ENCODE assay signal across 36 cellular contexts in the genomic region with DNA sequence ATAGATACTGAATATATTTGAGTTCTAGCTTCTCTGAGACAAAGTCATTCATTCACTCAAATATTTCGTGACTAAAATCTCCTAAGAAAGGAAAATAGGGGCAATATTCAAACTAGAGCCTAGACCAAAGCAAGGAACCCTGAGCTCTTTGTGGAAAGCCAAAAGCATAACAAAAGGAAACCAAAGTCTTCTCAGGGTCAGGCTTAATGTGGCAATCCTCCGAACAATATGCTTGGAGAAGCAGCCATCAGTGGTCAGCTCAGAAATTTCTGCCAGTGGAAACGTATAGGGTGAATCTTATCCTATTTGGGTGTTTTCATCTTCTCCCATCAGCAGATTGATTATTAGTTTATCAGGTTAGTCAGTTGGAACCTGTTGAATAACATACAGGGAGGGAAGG.
"Had no signal": no experiment of that assay in that cellular context is flagged by ENCODE, and none has a peak within 500 bp of the region (broad histone marks: within the 10 kb centered on the region; RNA-seq: fewer than 3 reads in every experiment).

No MANE protein-coding gene starts in this region.

- DNase-seq: activated CD4-positive, alpha-beta memory T cell treated with anti-CD3 and anti-CD28 coated beads, Interleukin-2, amount 10 ng/mL, durations not matched to agents 7 days and 5 days; activated CD4-positive, alpha-beta T cell treated with anti-CD3 and anti-CD28 coated beads for 1 hour; activated CD4-positive, alpha-beta T cell treated with anti-CD3 and anti-CD28 coated beads for 36 hours; activated CD4-positive, alpha-beta T cell treated with anti-CD3 and anti-CD28 coated beads for 48 hours; activated CD4-positive, alpha-beta T cell treated with anti-CD3 and anti-CD28 coated beads, Interleukin-2, amount 10 ng/mL, durations not matched to agents 7 days and 5 days; activated CD4-positive, alpha-beta T cell treated with anti-CD3 and anti-CD28 coated beads, Interleukin-2, amount 50 U/mL, for 48 hours; activated CD4-positive, CD25-positive, alpha-beta regulatory T cell; activated CD8-positive, alpha-beta memory T cell treated with anti-CD3 and anti-CD28 coated beads for 24 hours; activated CD8-positive, alpha-beta memory T cell treated with anti-CD3 and anti-CD28 coated beads, Interleukin-2, amount 10 ng/mL, durations not matched to agents 7 days and 5 days; activated CD8-positive, alpha-beta memory T cell treated with anti-CD3 and anti-CD28 coated beads, Interleukin-2, amount 50 U/mL, for 48 hours; activated CD8-positive, alpha-beta T cell treated with anti-CD3 and anti-CD28 coated beads, Interleukin-2, amount 10 ng/mL, durations not matched to agents 7 days and 5 days; activated effector memory CD4-positive, alpha-beta T cell treated with Interleukin-2 at 50 U/mL for 16 hours; activated gamma-delta T cell; activated naive CD4-positive, alpha-beta T cell treated with anti-CD3 and anti-CD28 coated beads, Interleukin-2, amount 10 ng/mL, durations not matched to agents 7 days and 5 days; activated naive CD4-positive, alpha-beta T cell treated with Interleukin-2 at 50 U/mL for 16 hours; activated naive CD8-positive, alpha-beta T cell treated with anti-CD3 and anti-CD28 coated beads, Interleukin-2, amount 10 ng/mL, durations not matched to agents 7 days and 5 days; activated naive CD8-positive, alpha-beta T cell treated with anti-CD3 and anti-CD28 coated beads, Interleukin-2, amount 50 U/mL, for 24 hours; activated T-cell treated with anti-CD3 and anti-CD28 coated beads, Interleukin-2, amount 50 U/mL, for 24 hours; activated T-cell treated with anti-CD3 and anti-CD28 coated beads, Interleukin-2, amount 50 U/mL, for 48 hours; amygdala; anterior cingulate cortex; caudate nucleus; cerebellar nuclear complex; T-helper 2 cell; T-helper 9 cell had no signal

- H3K27ac Mint-ChIP-seq: activated CD4-positive, alpha-beta memory T cell treated with anti-CD3 and anti-CD28 coated beads, Interleukin-2, amount 10 ng/mL, durations not matched to agents 7 days and 5 days; activated CD4-positive, alpha-beta T cell treated with anti-CD3 and anti-CD28 coated beads for 36 hours; activated CD4-positive, alpha-beta T cell treated with anti-CD3 and anti-CD28 coated beads, Interleukin-2, amount 10 ng/mL, durations not matched to agents 7 days and 5 days; activated CD8-positive, alpha-beta memory T cell treated with anti-CD3 and anti-CD28 coated beads, Interleukin-2, amount 10 ng/mL, durations not matched to agents 7 days and 5 days; activated CD8-positive, alpha-beta T cell treated with anti-CD3 and anti-CD28 coated beads, Interleukin-2, amount 10 ng/mL, durations not matched to agents 7 days and 5 days; activated naive CD4-positive, alpha-beta T cell treated with anti-CD3 and anti-CD28 coated beads, Interleukin-2, amount 10 ng/mL, durations not matched to agents 7 days and 5 days; activated naive CD4-positive, alpha-beta T cell treated with anti-CD3 and anti-CD28 coated beads, Interleukin-2, amount 50 U/mL, for 24 hours; activated naive CD8-positive, alpha-beta T cell; activated naive CD8-positive, alpha-beta T cell treated with anti-CD3 and anti-CD28 coated beads, Interleukin-2, amount 10 ng/mL, durations not matched to agents 7 days and 5 days; activated naive CD8-positive, alpha-beta T cell treated with anti-CD3 and anti-CD28 coated beads, Interleukin-2, amount 50 U/mL, for 24 hours; activated T-cell treated with anti-CD3 and anti-CD28 coated beads, Interleukin-2, amount 50 U/mL, for 24 hours; activated T-helper 2 cell treated with anti-CD3 and anti-CD28 coated beads, Interferon-gamma antibody, Interleukin-2, Interleukin-4, amounts not matched to agents 10 μg/mL and 5 μg/mL and 100 μg/mL, durations not matched to agents 14 hours and 24 hours and 36 hours; T-helper 1 cell treated with Interleukin-12 subunit alpha and Interleukin-12 subunit beta and Interleukin-4 antibody, amounts not matched to agents 30 μg/mL and 1 μg/mL, for 36 hours; T-helper 2 cell treated with Interferon-gamma antibody and Interleukin-4, amounts not matched to agents 5 μg/mL and 100 μg/mL, for 36 hours had no signal

- H3K4me1 Mint-ChIP-seq: activated CD4-positive, alpha-beta memory T cell treated with anti-CD3 and anti-CD28 coated beads, Interleukin-2, amount 10 ng/mL, durations not matched to agents 7 days and 5 days; activated CD4-positive, alpha-beta T cell treated with anti-CD3 and anti-CD28 coated beads for 36 hours; activated CD4-positive, alpha-beta T cell treated with anti-CD3 and anti-CD28 coated beads, Interleukin-2, amount 10 ng/mL, durations not matched to agents 7 days and 5 days; activated CD8-positive, alpha-beta memory T cell treated with anti-CD3 and anti-CD28 coated beads, Interleukin-2, amount 10 ng/mL, durations not matched to agents 7 days and 5 days; activated naive CD4-positive, alpha-beta T cell treated with anti-CD3 and anti-CD28 coated beads, Interleukin-2, amount 10 ng/mL, durations not matched to agents 7 days and 5 days; activated naive CD4-positive, alpha-beta T cell treated with anti-CD3 and anti-CD28 coated beads, Interleukin-2, amount 50 U/mL, for 24 hours; activated naive CD8-positive, alpha-beta T cell treated with anti-CD3 and anti-CD28 coated beads, Interleukin-2, amount 10 ng/mL, durations not matched to agents 7 days and 5 days; activated naive CD8-positive, alpha-beta T cell treated with anti-CD3 and anti-CD28 coated beads, Interleukin-2, amount 50 U/mL, for 24 hours; central memory CD8-positive, alpha-beta T cell had no signal

- H3K9me3 ChIP-seq: ascending aorta had no signal

- H3K4me1 ChIP-seq: ascending aorta had no signal

- H3K4me3 ChIP-seq: ascending aorta, cardiac muscle cell had no signal

- H3K4me3 Mint-ChIP-seq: activated CD4-positive, alpha-beta memory T cell treated with anti-CD3 and anti-CD28 coated beads, Interleukin-2, amount 10 ng/mL, durations not matched to agents 7 days and 5 days; activated CD4-positive, alpha-beta T cell treated with anti-CD3 and anti-CD28 coated beads for 36 hours; activated CD4-positive, alpha-beta T cell treated with anti-CD3 and anti-CD28 coated beads, Interleukin-2, amount 10 ng/mL, durations not matched to agents 7 days and 5 days; activated CD8-positive, alpha-beta memory T cell treated with anti-CD3 and anti-CD28 coated beads, Interleukin-2, amount 10 ng/mL, durations not matched to agents 7 days and 5 days; activated CD8-positive, alpha-beta T cell treated with anti-CD3 and anti-CD28 coated beads, Interleukin-2, amount 10 ng/mL, durations not matched to agents 7 days and 5 days; activated naive CD4-positive, alpha-beta T cell treated with anti-CD3 and anti-CD28 coated beads, Interleukin-2, amount 10 ng/mL, durations not matched to agents 7 days and 5 days; activated naive CD4-positive, alpha-beta T cell treated with anti-CD3 and anti-CD28 coated beads, Interleukin-2, amount 50 U/mL, for 24 hours; activated naive CD8-positive, alpha-beta T cell; activated naive CD8-positive, alpha-beta T cell treated with anti-CD3 and anti-CD28 coated beads, Interleukin-2, amount 10 ng/mL, durations not matched to agents 7 days and 5 days; activated naive CD8-positive, alpha-beta T cell treated with anti-CD3 and anti-CD28 coated beads, Interleukin-2, amount 50 U/mL, for 24 hours; activated T-cell treated with anti-CD3 and anti-CD28 coated beads, Interleukin-2, amount 50 U/mL, for 24 hours; brain; central memory CD8-positive, alpha-beta T cell; T-helper 1 cell treated with Interleukin-12 subunit alpha and Interleukin-12 subunit beta and Interleukin-4 antibody, amounts not matched to agents 30 μg/mL and 1 μg/mL, for 36 hours; T-helper 2 cell treated with Interferon-gamma antibody and Interleukin-4, amounts not matched to agents 5 μg/mL and 100 μg/mL, for 36 hours had no signal

- ATAC-seq: activated CD4-positive, alpha-beta T cell treated with anti-CD3 and anti-CD28 coated beads for 36 hours; activated CD4-positive, CD25-positive, alpha-beta regulatory T cell treated with anti-CD3 and anti-CD28 coated beads, Interleukin-2, amount 50 U/mL, for 24 hours; activated CD8-positive, alpha-beta memory T cell treated with anti-CD3 and anti-CD28 coated beads, Interleukin-2, amount 10 ng/mL, durations not matched to agents 7 days and 5 days; activated CD8-positive, alpha-beta T cell treated with anti-CD3 and anti-CD28 coated beads, Interleukin-2, amount 10 ng/mL, durations not matched to agents 7 days and 5 days; activated naive CD8-positive, alpha-beta T cell treated with anti-CD3 and anti-CD28 coated beads, Interleukin-2, amount 50 U/mL, for 24 hours had no signal

- H3K27me3 Mint-ChIP-seq: activated CD4-positive, alpha-beta memory T cell treated with anti-CD3 and anti-CD28 coated beads, Interleukin-2, amount 10 ng/mL, durations not matched to agents 7 days and 5 days; activated CD4-positive, alpha-beta T cell treated with anti-CD3 and anti-CD28 coated beads for 36 hours; activated CD4-positive, alpha-beta T cell treated with anti-CD3 and anti-CD28 coated beads, Interleukin-2, amount 10 ng/mL, durations not matched to agents 7 days and 5 days; activated CD8-positive, alpha-beta memory T cell treated with anti-CD3 and anti-CD28 coated beads, Interleukin-2, amount 10 ng/mL, durations not matched to agents 7 days and 5 days; activated naive CD4-positive, alpha-beta T cell treated with anti-CD3 and anti-CD28 coated beads, Interleukin-2, amount 10 ng/mL, durations not matched to agents 7 days and 5 days; activated naive CD4-positive, alpha-beta T cell treated with anti-CD3 and anti-CD28 coated beads, Interleukin-2, amount 50 U/mL, for 24 hours; activated naive CD8-positive, alpha-beta T cell; activated naive CD8-positive, alpha-beta T cell treated with anti-CD3 and anti-CD28 coated beads, Interleukin-2, amount 10 ng/mL, durations not matched to agents 7 days and 5 days; activated naive CD8-positive, alpha-beta T cell treated with anti-CD3 and anti-CD28 coated beads, Interleukin-2, amount 50 U/mL, for 24 hours; activated T-cell treated with anti-CD3 and anti-CD28 coated beads, Interleukin-2, amount 50 U/mL, for 24 hours; central memory CD8-positive, alpha-beta T cell had no signal

- H3K9me3 Mint-ChIP-seq: activated CD4-positive, alpha-beta memory T cell treated with anti-CD3 and anti-CD28 coated beads, Interleukin-2, amount 10 ng/mL, durations not matched to agents 7 days and 5 days; activated CD4-positive, alpha-beta T cell treated with anti-CD3 and anti-CD28 coated beads, Interleukin-2, amount 10 ng/mL, durations not matched to agents 7 days and 5 days; activated naive CD4-positive, alpha-beta T cell treated with anti-CD3 and anti-CD28 coated beads, Interleukin-2, amount 10 ng/mL, durations not matched to agents 7 days and 5 days; activated naive CD4-positive, alpha-beta T cell treated with anti-CD3 and anti-CD28 coated beads, Interleukin-2, amount 50 U/mL, for 24 hours; activated naive CD8-positive, alpha-beta T cell treated with anti-CD3 and anti-CD28 coated beads, Interleukin-2, amount 10 ng/mL, durations not matched to agents 7 days and 5 days; activated naive CD8-positive, alpha-beta T cell treated with anti-CD3 and anti-CD28 coated beads, Interleukin-2, amount 50 U/mL, for 24 hours; activated T-cell treated with anti-CD3 and anti-CD28 coated beads, Interleukin-2, amount 50 U/mL, for 24 hours; activated T-helper 2 cell treated with anti-CD3 and anti-CD28 coated beads, Interferon-gamma antibody, Interleukin-2, Interleukin-4, amounts not matched to agents 10 μg/mL and 5 μg/mL and 100 μg/mL, durations not matched to agents 14 hours and 24 hours and 36 hours; brain; T-helper 1 cell treated with Interleukin-12 subunit alpha and Interleukin-12 subunit beta and Interleukin-4 antibody, amounts not matched to agents 30 μg/mL and 1 μg/mL, for 36 hours; T-helper 2 cell treated with Interferon-gamma antibody and Interleukin-4, amounts not matched to agents 5 μg/mL and 100 μg/mL, for 36 hours had no signal

- H3K27ac ChIP-seq: ascending aorta, cardiac muscle cell, VCaP had no signal

- H3K36me3 Mint-ChIP-seq: activated CD8-positive, alpha-beta memory T cell treated with anti-CD3 and anti-CD28 coated beads, Interleukin-2, amount 10 ng/mL, durations not matched to agents 7 days and 5 days; activated naive CD4-positive, alpha-beta T cell treated with anti-CD3 and anti-CD28 coated beads, Interleukin-2, amount 10 ng/mL, durations not matched to agents 7 days and 5 days; activated naive CD4-positive, alpha-beta T cell treated with anti-CD3 and anti-CD28 coated beads, Interleukin-2, amount 50 U/mL, for 24 hours; activated naive CD8-positive, alpha-beta T cell; activated naive CD8-positive, alpha-beta T cell treated with anti-CD3 and anti-CD28 coated beads, Interleukin-2, amount 10 ng/mL, durations not matched to agents 7 days and 5 days; brain had no signal

- H3K27me3 ChIP-seq: ascending aorta, cardiac muscle cell had no signal

- H3K36me3 ChIP-seq: ascending aorta, cardiac muscle cell had no signal
